23 cellular contexts compared by ENCODE assay signal in the genomic region with DNA sequence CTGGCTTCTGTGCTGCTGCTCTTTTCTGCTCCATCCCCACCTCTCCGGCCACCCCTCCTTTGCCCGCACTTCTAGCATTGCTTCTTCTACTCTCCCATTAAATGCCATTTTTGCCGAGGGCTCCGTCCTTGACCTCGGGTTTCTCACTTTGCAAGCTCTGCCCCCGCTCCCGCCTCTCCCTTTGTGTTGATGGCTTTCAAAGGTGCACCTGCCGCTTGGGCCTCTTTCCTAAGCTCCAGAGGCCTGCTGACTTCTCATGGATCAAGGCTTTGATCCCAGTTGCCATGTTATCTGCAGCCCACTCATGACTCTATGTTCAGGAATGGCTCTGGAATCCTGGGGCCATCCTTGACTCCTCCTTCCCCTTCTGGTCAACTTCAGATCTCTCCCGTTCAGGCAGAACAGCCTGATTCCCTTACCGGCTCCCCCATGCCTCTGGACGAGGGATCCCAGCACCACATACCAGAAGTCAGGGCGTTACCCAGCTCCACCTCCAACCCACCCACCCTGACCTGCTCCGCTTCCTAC. TPM values are rescaled to one million over a fixed set of nuclear protein-coding genes. Genes with fewer than 3 reads are reported as not detected.
DNase-seq lines count a peak whose midpoint lies in the region; ATAC-seq lines count a peak whose summit lies in the region.
"Had no signal": no experiment of that assay in that cellular context is flagged by ENCODE, and none has a peak within 500 bp of the region (broad histone marks: within the 10 kb centered on the region; RNA-seq: fewer than 3 reads in every experiment).

No MANE protein-coding gene starts in this region.

- no peak overlapping the region for H3K56ac ChIP-seq in mesendoderm (ENCODE audit: low read length)

- no peak overlapping the region for H3K14ac ChIP-seq in trophoblast cell (ENCODE audit: low read length)

- peak; percentile 23 for DNase-seq in NCI-H2227 (lab: John Stamatoyannopoulos, UW; ENCODE audit: unreplicated experiment)
- DNase-seq in NCI-H2227 treated with DMSO at 0.1 percent for 48 hours (lab: John Stamatoyannopoulos, UW): no peak
- peak; percentile 30 for DNase-seq in mesendoderm
- DNase-seq in trophoblast cell: no peak
- no peak for DNase-seq in aorta
- DNase-seq in globus pallidus (ENCODE audit: low spot score): no peak
- DNase-seq: ACHN; CD4-positive, alpha-beta T cell; COR-L47; DMS 273 treated with DMSO at 0.1 percent for 48 hours; DMS79 treated with DMSO at 0.1 percent for 48 hours; NCI-H1105; NCI-H146; NCI-H2029 treated with DMSO at 0.1 percent for 48 hours; NCI-H524 treated with DMSO at 0.1 percent for 48 hours; Peyer's patch had no signal

- H3K4me2 ChIP-seq in mesendoderm (ENCODE audit: low read length) (no peak overlapping the region), trophoblast cell (ENCODE audit: low read length) (no peak overlapping the region)
- H3K4me2 ChIP-seq: BLaER1 had no signal

- H2BK120ac ChIP-seq in mesendoderm (ENCODE audit: low read depth, low read length) (no peak overlapping the region), trophoblast cell (ENCODE audit: insufficient read depth, low read length, poor library complexity) (peak overlapping the region; percentile 82)

- no peak overlapping the region for H3K18ac ChIP-seq in mesendoderm (ENCODE audit: low read length)
- H3K18ac ChIP-seq in trophoblast cell (ENCODE audit: low read length): no peak overlapping the region

- H3K4me1 ChIP-seq in mesendoderm (ENCODE audit: control insufficient read depth, low read depth, low read length) (no peaks in the 10 kb centered on the region), trophoblast cell (ENCODE audit: control insufficient read depth in 1 of 2, insufficient read depth in 2 of 2, low read length in 2 of 2) (peaks cover 27 to 37% of the 10 kb centered on the region in 2 experiments), aorta (ENCODE audit: control insufficient read depth in 1 of 2, insufficient read depth in 2 of 2, low read length in 2 of 2) (no peaks in the 10 kb centered on the region)
- H3K4me1 ChIP-seq: HAP-1, Peyer's patch had no signal

- H3K79me2 ChIP-seq in mesendoderm (ENCODE audit: control insufficient read depth, insufficient read depth, low read length): no peaks in the 10 kb centered on the region
- H3K79me2 ChIP-seq in trophoblast cell (ENCODE audit: control insufficient read depth, insufficient read depth, low read length, poor library complexity): no peaks in the 10 kb centered on the region

- H4K5ac ChIP-seq in mesendoderm (ENCODE audit: low read length): no peak overlapping the region

- ATAC-seq in HG02642 (IDR thresholded peaks at IDR 0.05; ENCODE audit: poor library complexity, unreplicated experiment) (no peak), aorta (ENCODE audit: low FRiP score) (no peak), GM19452 (IDR thresholded peaks at IDR 0.05; ENCODE audit: unreplicated experiment) (no peak)
- ATAC-seq: GM12878 had no signal

- no peak overlapping the region for H3K9ac ChIP-seq in mesendoderm (ENCODE audit: low read length)
- no peak overlapping the region for H3K9ac ChIP-seq in trophoblast cell (ENCODE audit: low read length)
- H3K9ac ChIP-seq: BLaER1 had no signal

- no peaks in the 10 kb centered on the region for H3K79me1 ChIP-seq in mesendoderm (ENCODE audit: low read length)
- H3K79me1 ChIP-seq in trophoblast cell (ENCODE audit: low read length): peaks cover 21% of the 10 kb centered on the region

- WGBS in mesendoderm (ENCODE audit: extremely low coverage, insufficient coverage, low lambda C conversion rate): no CpG with 5 or more reads among the region's 13 CpGs
- no CpG with 5 or more reads among the region's 13 CpGs for WGBS in trophoblast cell (ENCODE audit: extremely low coverage, insufficient coverage, insufficient read length)
- 96 to 97% methylated on average over 13 of the region's 13 CpGs for WGBS in aorta, 2 donors

- H2AFZ ChIP-seq in trophoblast cell (ENCODE audit: insufficient read depth, low read length, poor library complexity): no peak overlapping the region

- H2BK15ac ChIP-seq in mesendoderm (replicated peaks; ENCODE audit: low read depth): no peak overlapping the region

- intact Hi-C loops in aorta (cut with DNase I): loop anchor here in 1 of 2 donors (2.0 kb wide), 1 partner anchor 352 kb away; a partner anchor contains a TSS

- no peak overlapping the region for H2BK5ac ChIP-seq in mesendoderm (ENCODE audit: low read length)
- H2BK5ac ChIP-seq in trophoblast cell (ENCODE audit: low read depth, low read length, poor library complexity): no peak overlapping the region

- H3K27me3 ChIP-seq in mesendoderm (ENCODE audit: insufficient read depth, low read length, poor library complexity) (no peaks in the 10 kb centered on the region), trophoblast cell (ENCODE audit: insufficient read depth, low read length) (no peaks in the 10 kb centered on the region), aorta (ENCODE audit: control insufficient read depth in 1 of 2, insufficient read depth in 2 of 2, low read length in 1 of 2) (no peaks in the 10 kb centered on the region)
- H3K27me3 ChIP-seq: BLaER1, Peyer's patch had no signal

- H3K9me3 ChIP-seq in trophoblast cell (ENCODE audit: insufficient read depth, low read depth, low read length) (peaks cover under 1% of the 10 kb centered on the region), aorta (ENCODE audit: control insufficient read depth, low read length) (no peaks in the 10 kb centered on the region)
- H3K9me3 ChIP-seq: BLaER1, HAP-1, Peyer's patch had no signal

- H4K12ac ChIP-seq in trophoblast cell (ENCODE audit: low read depth, low read length): no peak overlapping the region

- no peak overlapping the region for H3K23ac ChIP-seq in mesendoderm (ENCODE audit: low read length)
- no peak overlapping the region for H3K23ac ChIP-seq in trophoblast cell (ENCODE audit: low read length)

- H2BK12ac ChIP-seq in trophoblast cell (ENCODE audit: low read length): no peak overlapping the region

- no peak overlapping the region for H3K4me3 ChIP-seq in mesendoderm (ENCODE audit: low read length)
- no peak overlapping the region for H3K4me3 ChIP-seq in trophoblast cell (ENCODE audit: low read depth, low read length)
- no peak overlapping the region for H3K4me3 ChIP-seq in aorta (ENCODE audit: low read length in 2 of 2)
- H3K4me3 ChIP-seq: BLaER1, GM12878, HAP-1, Peyer's patch had no signal

- no peak overlapping the region for H4K8ac ChIP-seq in mesendoderm (ENCODE audit: low read depth, low read length)
- H4K8ac ChIP-seq in trophoblast cell (ENCODE audit: low read depth, low read length): no peak overlapping the region

- H3K36me3 ChIP-seq in mesendoderm (ENCODE audit: control insufficient read depth, insufficient read depth, low read length) (no peaks in the 10 kb centered on the region), trophoblast cell (ENCODE audit: control insufficient read depth in 1 of 2, insufficient read depth in 2 of 2, low read length in 2 of 2) (no peaks in the 10 kb centered on the region), aorta (ENCODE audit: control insufficient read depth in 1 of 2, insufficient read depth in 2 of 2, low read length in 1 of 2) (no peaks in the 10 kb centered on the region)
- H3K36me3 ChIP-seq: BLaER1, HAP-1, Peyer's patch had no signal

- H3K27ac ChIP-seq in mesendoderm (ENCODE audit: low read depth, low read length) (no peak overlapping the region), trophoblast cell (ENCODE audit: low read depth, low read length) (peak overlapping the region; percentile 66), aorta (ENCODE audit: low read depth in 1 of 2, low read length in 2 of 2) (no peak overlapping the region)
- H3K27ac ChIP-seq: 22Rv1, BLaER1 had no signal

- H4K91ac ChIP-seq in trophoblast cell (ENCODE audit: low read depth, low read length): peak overlapping the region; percentile 85

- H3K4ac ChIP-seq in mesendoderm (ENCODE audit: low read depth, low read length) (no peak overlapping the region), trophoblast cell (ENCODE audit: low read depth, low read length) (no peak overlapping the region)

- no peak overlapping the region for H2AK5ac ChIP-seq in mesendoderm (ENCODE audit: low read length)
- no peak overlapping the region for H2AK5ac ChIP-seq in trophoblast cell (ENCODE audit: low read length)

RNA-seq across cellular contexts. Expression of a gene that starts 54.3 kb away (rescaled TPM):
- polyA plus RNA-seq in mesendoderm (2013, experiment 1 of 2): 0.25 TPM
- 0.21 TPM for polyA plus RNA-seq in mesendoderm (2013, experiment 2 of 2)
- 0.31 and 0.34 TPM in 2 replicates for polyA plus RNA-seq in trophoblast cell (2013)
- total RNA-seq in aorta: 10 to 100 TPM in 1 of 2 donors, 1 to 10 TPM in 1; 4.9 to 20.9 TPM
- 1 to 10 TPM in 1 of 2 donors, under 1 TPM in 1; 0.20 to 2.0 TPM for polyA plus RNA-seq in aorta
- total RNA-seq: OCI-LY7 had no signal

Comparison
In these comparisons a context has a peak if more than half of its experiments do, and no peak if none do; other contexts are left out.
1. DNase-seq: peak in NCI-H2227 (single experiment) and mesendoderm (single experiment); none in NCI-H2227 treated with DMSO at 0.1 percent for 48 hours (single experiment), trophoblast cell (0 of 2), aorta (0 of 2) and globus pallidus (single experiment).